ENCODE assay signal across 34 cellular contexts in the genomic region with DNA sequence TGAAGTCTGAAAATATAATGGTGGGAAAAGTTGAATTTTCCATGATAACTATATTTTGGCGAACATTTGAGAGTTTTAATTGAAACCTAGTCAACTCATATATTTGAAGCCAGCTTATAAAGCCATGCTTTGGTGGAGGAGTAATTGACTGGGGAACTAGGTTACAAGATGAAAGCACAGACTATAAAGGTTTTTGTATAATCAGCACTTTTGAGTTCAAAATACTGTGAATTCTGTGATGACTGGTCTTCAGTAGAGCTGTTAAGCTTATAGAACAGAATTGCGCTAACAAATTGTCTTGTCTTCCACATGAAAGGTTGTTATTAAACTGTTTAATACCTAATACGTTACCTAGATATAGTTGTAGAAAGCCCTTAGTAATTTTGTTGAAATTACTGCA.
"Had no signal": no experiment of that assay in that cellular context is flagged by ENCODE, and none has a peak within 500 bp of the region (broad histone marks: within the 10 kb centered on the region; RNA-seq: fewer than 3 reads in every experiment).

No MANE protein-coding gene starts in this region.

- H3K27ac ChIP-seq: adrenal gland, ascending aorta, body of pancreas, brain microvascular endothelial cell, breast epithelium, cardiac muscle cell had no signal

- ATAC-seq: activated naive CD4-positive, alpha-beta T cell treated with anti-CD3 and anti-CD28 coated beads, Interleukin-2, amount 50 U/mL, for 72 hours; activated naive CD8-positive, alpha-beta T cell treated with anti-CD3 and anti-CD28 coated beads, Interleukin-2, amount 50 U/mL, for 24 hours; activated T-cell treated with anti-CD3 and anti-CD28 coated beads, Interleukin-2, amount 50 U/mL, for 4 hours; activated T-cell treated with anti-CD3 and anti-CD28 coated beads, Interleukin-2, amount 50 U/mL, for 72 hours; activated T-helper 17 cell treated with anti-CD3 and anti-CD28 coated beads, Interleukin-2, amount 50 U/mL, for 72 hours; body of pancreas had no signal

- H3K4me1 ChIP-seq: adrenal gland, breast epithelium had no signal

- H3K4me3 ChIP-seq: adrenal gland, ascending aorta, body of pancreas, breast epithelium, cardiac muscle cell had no signal

- H3K27me3 ChIP-seq: adrenal gland, ascending aorta, body of pancreas, brain microvascular endothelial cell, breast epithelium, cardiac muscle cell had no signal

- H3K36me3 ChIP-seq: adrenal gland, brain microvascular endothelial cell, breast epithelium had no signal

- H3K9me3 ChIP-seq: adrenal gland, ascending aorta, body of pancreas, breast epithelium had no signal

- FAIRE-seq: astrocyte, bronchial epithelial cell had no signal

- DNase-seq: activated effector memory CD4-positive, alpha-beta T cell treated with anti-CD3 and anti-CD28 coated beads, Interleukin-2, amount 50 U/mL, for 16 hours; activated effector memory CD4-positive, alpha-beta T cell treated with Interleukin-2 at 50 U/mL for 16 hours; activated gamma-delta T cell; activated gamma-delta T cell treated with Interleukin-2 at 50 U/mL for 16 hours; activated naive CD4-positive, alpha-beta T cell; activated naive CD4-positive, alpha-beta T cell treated with anti-CD3 and anti-CD28 coated beads for 36 hours; activated naive CD4-positive, alpha-beta T cell treated with anti-CD3 and anti-CD28 coated beads, Interleukin-2, amount 10 ng/mL, durations not matched to agents 7 days and 5 days; activated naive CD4-positive, alpha-beta T cell treated with anti-CD3 and anti-CD28 coated beads, Interleukin-2, amount 50 U/mL, for 16 hours; activated naive CD4-positive, alpha-beta T cell treated with Interleukin-2 at 50 U/mL for 16 hours; activated naive CD8-positive, alpha-beta T cell treated with anti-CD3 and anti-CD28 coated beads for 36 hours; activated naive CD8-positive, alpha-beta T cell treated with anti-CD3 and anti-CD28 coated beads, Interleukin-2, amount 10 ng/mL, durations not matched to agents 7 days and 5 days; activated naive CD8-positive, alpha-beta T cell treated with anti-CD3 and anti-CD28 coated beads, Interleukin-2, amount 50 U/mL, for 24 hours; activated T-cell treated with anti-CD3 and anti-CD28 coated beads, Interleukin-2, amount 50 U/mL, for 1 hour; activated T-cell treated with anti-CD3 and anti-CD28 coated beads, Interleukin-2, amount 50 U/mL, for 24 hours; activated T-cell treated with anti-CD3 and anti-CD28 coated beads, Interleukin-2, amount 50 U/mL, for 4 hours; activated T-cell treated with anti-CD3 and anti-CD28 coated beads, Interleukin-2, amount 50 U/mL, for 48 hours; activated T-cell treated with anti-CD3 and anti-CD28 coated beads, Interleukin-2, amount 50 U/mL, for 72 hours; adrenal gland; amniotic stem cell; amygdala; anterior cingulate cortex; aorta; body of pancreas; brain microvascular endothelial cell; caudate nucleus; central memory CD4-positive, alpha-beta T cell; cerebellar nuclear complex had no signal
